In genomic region chr9:134384811-134385479, GRCh38 we compare ENCODE assay signal across 13 cellular contexts. TPM values are rescaled to one million over a fixed set of nuclear protein-coding genes. Genes with fewer than 3 reads are reported as not detected.
DNase-seq lines count a peak whose midpoint lies in the region; ATAC-seq and TF ChIP-seq lines count a peak whose summit lies in the region.
"Had no signal": no experiment of that assay in that cellular context is flagged by ENCODE, and none has a peak within 500 bp of the region (broad histone marks: within the 10 kb centered on the region; RNA-seq: fewer than 3 reads in every experiment).

No MANE protein-coding gene starts in this region.

- no peak for TF ChIP-seq CTCF in ascending aorta (IDR thresholded peaks at IDR 0.05)

- ATAC-seq in HG03039 (IDR thresholded peaks at IDR 0.05; ENCODE audit: unreplicated experiment) = no peak

- H3K9me3 ChIP-seq in ascending aorta = no peaks in the 10 kb centered on the region
- H3K9me3 ChIP-seq: upper lobe of left lung had no signal

- intact Hi-C loops in ascending aorta (cut with DNase I) = no loop called here

- peaks cover 5 to 51% of the 10 kb centered on the region in 2 donors for H3K4me1 ChIP-seq in ascending aorta

- peak; percentile 69 for DNase-seq in H7
- no peak for DNase-seq in ascending aorta (ENCODE audit: low spot score in 2 of 2)
- DNase-seq in hypothalamus (lab: John Stamatoyannopoulos, UW) = peak in 44 of 51 donors; percentile 14 to 85 (median 69)
- no peak for DNase-seq in NCI-H774 (lab: John Stamatoyannopoulos, UW)
- no peak for DNase-seq in NCI-H69 (lab: John Stamatoyannopoulos, UW)
- DNase-seq in dedifferentiated amniotic fluid mesenchymal stem cell (ENCODE audit: extremely low spot score) = no peak
- DNase-seq: activated CD4-positive, alpha-beta T cell treated with anti-CD3 and anti-CD28 coated beads for 4 hours; activated naive CD4-positive, alpha-beta T cell treated with anti-CD3 and anti-CD28 coated beads, Interleukin-2, amount 50 U/mL, for 16 hours; DMS 273 treated with DMSO at 0.1 percent for 48 hours; NCI-H1105 treated with DMSO at 0.1 percent for 48 hours; upper lobe of left lung had no signal

- H3K36me3 ChIP-seq in H7 (replicated peaks; ENCODE audit: control insufficient read depth, insufficient read depth, low read length) (no peaks in the 10 kb centered on the region), ascending aorta (no peaks in the 10 kb centered on the region)
- H3K36me3 ChIP-seq: upper lobe of left lung had no signal

- H3K27me3 ChIP-seq in H7 (ENCODE audit: control insufficient read depth, insufficient read depth, low read length) = no peaks in the 10 kb centered on the region
- H3K27me3 ChIP-seq in ascending aorta = no peaks in the 10 kb centered on the region
- H3K27me3 ChIP-seq: upper lobe of left lung had no signal

- no peak overlapping the region for H3K4me3 ChIP-seq in H7 (ENCODE audit: insufficient read depth, low read depth, low read length)
- H3K4me3 ChIP-seq in ascending aorta = no peak overlapping the region
- no peak overlapping the region for H3K4me3 ChIP-seq in skin epidermis
- H3K4me3 ChIP-seq: upper lobe of left lung had no signal

- H3K27ac ChIP-seq in ascending aorta (peak overlapping the region; percentile 1 to 34), skin epidermis (peak overlapping the region in 13 of 21 experiments; percentile 3 to 77 (median 54))

RNA-seq across cellular contexts. Expression of gene RXRA, which starts 58.7 kb away (rescaled TPM):
- 17.7 and 23.2 TPM in 2 replicates for total RNA-seq in H7 (2014; rRNA removed; shearing (Covaris generic))
- 64.1 TPM for total RNA-seq in ascending aorta

Comparison
In these comparisons a context has a peak if more than half of its experiments do, and no peak if none do; other contexts are left out.
1. DNase-seq: peak in H7 (single experiment) and hypothalamus (44 of 51); none in ascending aorta (0 of 2), NCI-H774 (single experiment), NCI-H69 (single experiment) and dedifferentiated amniotic fluid mesenchymal stem cell (single experiment).